ENCODE assay signal across 8 cellular contexts in the genomic region with DNA sequence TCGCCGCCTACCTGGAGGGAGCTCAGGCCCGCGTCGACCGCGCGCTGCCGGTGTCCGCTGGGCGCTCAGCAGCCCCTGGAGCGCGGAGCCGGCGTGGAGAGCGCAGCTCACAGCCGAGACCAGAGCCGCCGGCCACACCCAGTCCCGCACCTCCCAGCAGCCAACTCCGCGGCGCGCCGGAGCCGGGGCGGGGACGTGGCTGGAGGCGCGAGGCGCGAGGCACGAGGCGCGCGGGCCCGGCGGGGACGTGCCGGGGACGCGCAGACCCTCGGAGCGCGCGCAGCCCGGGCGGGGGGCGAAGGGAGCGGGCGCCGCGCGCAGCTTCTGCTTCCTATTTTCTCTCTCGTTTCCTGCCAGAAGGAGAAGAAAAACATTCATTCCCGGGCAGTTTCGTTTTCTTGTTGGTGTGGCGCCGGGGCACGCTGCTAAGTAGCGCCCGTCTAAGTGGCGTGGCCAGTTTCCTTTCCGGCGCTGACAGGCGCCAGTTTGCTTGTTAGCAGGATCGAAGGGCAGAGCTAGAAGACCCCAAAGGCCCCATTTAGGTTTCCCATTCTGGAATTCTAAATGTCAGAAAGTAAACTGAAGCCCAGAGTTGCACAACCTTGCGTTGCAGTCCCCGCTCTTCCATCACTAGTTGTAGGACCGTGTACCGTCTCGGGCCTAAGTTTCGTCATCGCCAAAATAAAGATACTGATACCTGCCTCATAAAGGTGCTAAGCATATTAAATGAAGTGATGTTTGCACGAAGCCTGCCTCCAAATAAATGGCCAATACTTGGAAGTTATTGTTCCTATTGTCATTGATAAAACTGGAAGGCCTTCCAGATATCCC. TPM values are rescaled to one million over a fixed set of nuclear protein-coding genes. Genes with fewer than 3 reads are reported as not detected.
DNase-seq lines count a peak whose midpoint lies in the region; ATAC-seq lines count a peak whose summit lies in the region.

Gene GNB4 (minus strand): TSS at position 136 of the 831 bp plus-strand sequence. CDS start 25,270 bp downstream, outside the sequence.

- peaks cover 0 to 4% (median 0%) of the 10 kb centered on the region in 8 donors for H3K9me3 Mint-ChIP-seq in CD4-positive, alpha-beta memory T cell

- H3K27me3 Mint-ChIP-seq in CD4-positive, alpha-beta memory T cell: peaks cover 37 to 52% of the 10 kb centered on the region in 2 donors

- H3K36me3 ChIP-seq in CD4-positive, alpha-beta memory T cell (ENCODE audit: insufficient read depth, low read length): no peaks in the 10 kb centered on the region
- H3K36me3 ChIP-seq in endocrine pancreas (ENCODE audit: control insufficient read depth, insufficient read depth, low read length): no peaks in the 10 kb centered on the region

- H3K4me3 Mint-ChIP-seq in CD4-positive, alpha-beta memory T cell: peak within 1 kb of the TSS; percentile 86 to 93 (median 87)

- H3K9ac ChIP-seq in endocrine pancreas (ENCODE audit: control insufficient read depth, insufficient read depth, low read length): peak within 1 kb of the TSS; percentile 30

- H3K36me3 Mint-ChIP-seq in CD4-positive, alpha-beta memory T cell: no peaks in the 10 kb centered on the region

- DNase-seq in CD4-positive, alpha-beta memory T cell: peak in 4 of 5 donors; percentile 21 to 42 (median 36)
- DNase-seq in NCI-H526 (lab: John Stamatoyannopoulos, UW): peak; percentile 38 to 89
- peak; percentile 40 to 44 for DNase-seq in activated CD4-positive, alpha-beta T cell treated with anti-CD3 and anti-CD28 coated beads, Interleukin-2, amount 50 U/mL, for 48 hours
- DNase-seq in medulla oblongata (ENCODE audit: extremely low spot score): peak; percentile 80
- DNase-seq in stimulated activated CD8-positive, alpha-beta memory T cell treated with anti-CD3 and anti-CD28 coated beads, Interleukin-15, amount 100 ng/mL, for 4 hours (ENCODE audit: low read depth in 2 of 2): peak; percentile 1 to 23

- peaks cover 20% of the 10 kb centered on the region for H3K4me1 ChIP-seq in CD4-positive, alpha-beta memory T cell (ENCODE audit: insufficient read depth, low read length)
- no peaks in the 10 kb centered on the region for H3K4me1 ChIP-seq in endocrine pancreas (ENCODE audit: control insufficient read depth, insufficient read depth, low read length)

- ATAC-seq in GM19372 (IDR thresholded peaks at IDR 0.05; ENCODE audit: low read depth, unreplicated experiment) (peak; percentile 72), HG03460 (IDR thresholded peaks at IDR 0.05; ENCODE audit: unreplicated experiment) (peak; percentile 64)

- H3K27ac Mint-ChIP-seq in CD4-positive, alpha-beta memory T cell: peak within 1 kb of the TSS in 3 of 7 donors; percentile 30 to 39 (median 32)

- CTCF ChIA-PET in CD4-positive, alpha-beta memory T cell (lab: Charles Lee; ENCODE audit: partially characterized antibody): no interaction called here

- peaks cover 23% of the 10 kb centered on the region for H3K27me3 ChIP-seq in CD4-positive, alpha-beta memory T cell (ENCODE audit: insufficient read depth, low read length)
- H3K27me3 ChIP-seq in endocrine pancreas (ENCODE audit: control insufficient read depth, insufficient read depth, low read length): peaks cover 2% of the 10 kb centered on the region

- no peaks in the 10 kb centered on the region for H3K9me3 ChIP-seq in CD4-positive, alpha-beta memory T cell (ENCODE audit: control insufficient read depth in 1 of 2, low read length in 2 of 2)
- no peaks in the 10 kb centered on the region for H3K9me3 ChIP-seq in endocrine pancreas (ENCODE audit: control insufficient read depth, low read length)

- peak within 1 kb of the TSS in 1 of 2 donors; percentile 46 for H3K4me3 ChIP-seq in CD4-positive, alpha-beta memory T cell (ENCODE audit: low read length in 2 of 2)
- H3K4me3 ChIP-seq in endocrine pancreas (ENCODE audit: control insufficient read depth, insufficient read depth, low read length): peak within 1 kb of the TSS; percentile 78

- POLR2A ChIA-PET in CD4-positive, alpha-beta memory T cell (lab: Charles Lee; ENCODE audit: partially characterized antibody): no interaction called here

- H3K27ac ChIP-seq in CD4-positive, alpha-beta memory T cell (ENCODE audit: low read depth, low read length): no peak within 1 kb of the TSS

- H3K4me1 Mint-ChIP-seq in CD4-positive, alpha-beta memory T cell: peaks cover 11 to 21% (median 15%) of the 10 kb centered on the region in 4 donors

- intact Hi-C loops in CD4-positive, alpha-beta memory T cell (cut with micrococcal nuclease): no loop called here

RNA-seq across cellular contexts. Expression of gene GNB4, which starts in this region (rescaled TPM):
- under 1 TPM; 0.91 to 0.96 TPM for total RNA-seq in CD4-positive, alpha-beta memory T cell
- under 1 TPM; 0.03 to 0.26 TPM for polyA plus RNA-seq in CD4-positive, alpha-beta memory T cell

Comparison
In these comparisons a context has a peak if more than half of its experiments do, and no peak if none do; other contexts are left out.
1. Peak in DNase-seq in CD4-positive, alpha-beta memory T cell; RNA of the gene not detected or under 1 TPM.
2. DNase-seq: peak in every context shown above with its lines; median percentile 80 in medulla oblongata; 64 in NCI-H526; 42 in activated CD4-positive, alpha-beta T cell treated with anti-CD3 and anti-CD28 coated beads, Interleukin-2, amount 50 U/mL, for 48 hours; 36 in CD4-positive, alpha-beta memory T cell; 12 in stimulated activated CD8-positive, alpha-beta memory T cell treated with anti-CD3 and anti-CD28 coated beads, Interleukin-15, amount 100 ng/mL, for 4 hours.